ENCODE assay signal across 8 cellular contexts in genomic region chr2:60880988-60881932, GRCh38. TPM values are rescaled to one million over a fixed set of nuclear protein-coding genes. Genes with fewer than 3 reads are reported as not detected.
DNase-seq lines count a peak whose midpoint lies in the region; ATAC-seq and TF ChIP-seq lines count a peak whose summit lies in the region.

Gene REL, plus strand, starts transcription at chr2:60881574. Its CDS starts 267 bp downstream, at chr2:60881841.

- H3K36me3 Mint-ChIP-seq in CD4-positive, alpha-beta memory T cell: peaks cover 0 to 23% of the 10 kb centered on the region in 2 donors
- peaks cover 36% of the 10 kb centered on the region for H3K36me3 Mint-ChIP-seq in activated CD8-positive, alpha-beta T cell treated with anti-CD3 and anti-CD28 coated beads for 36 hours (ENCODE audit: low read depth)

- no peak for TF ChIP-seq CTCF in activated CD8-positive, alpha-beta T cell treated with anti-CD3 and anti-CD28 coated beads for 36 hours (IDR thresholded peaks at IDR 0.05)
- peak; percentile 24 for TF ChIP-seq CTCF in lower lobe of right lung (IDR thresholded peaks at IDR 0.05)

- peak within 1 kb of the TSS; percentile 92 to 100 (median 96) for H3K4me3 Mint-ChIP-seq in CD4-positive, alpha-beta memory T cell
- H3K4me3 Mint-ChIP-seq in activated CD8-positive, alpha-beta T cell treated with anti-CD3 and anti-CD28 coated beads for 36 hours: peak within 1 kb of the TSS; percentile 95

- peak within 1 kb of the TSS; percentile 100 for H3K27ac ChIP-seq in CD4-positive, alpha-beta memory T cell (ENCODE audit: low read depth, low read length)
- H3K27ac ChIP-seq in lower lobe of right lung: peak within 1 kb of the TSS; percentile 97

- peaks cover 0 to 1% (median 0%) of the 10 kb centered on the region in 8 donors for H3K9me3 Mint-ChIP-seq in CD4-positive, alpha-beta memory T cell
- no peaks in the 10 kb centered on the region for H3K9me3 Mint-ChIP-seq in activated CD8-positive, alpha-beta T cell treated with anti-CD3 and anti-CD28 coated beads for 36 hours

- peaks cover 32% of the 10 kb centered on the region for H3K4me1 ChIP-seq in CD4-positive, alpha-beta memory T cell (ENCODE audit: insufficient read depth, low read length)
- peaks cover 22% of the 10 kb centered on the region for H3K4me1 ChIP-seq in lower lobe of right lung

- peak; percentile 79 for ATAC-seq in GM19395 (IDR thresholded peaks at IDR 0.05; ENCODE audit: unreplicated experiment)
- ATAC-seq in HG03558 (IDR thresholded peaks at IDR 0.05; ENCODE audit: extremely low read depth, unreplicated experiment): peak; percentile 51
- peak; percentile 79 for ATAC-seq in activated CD8-positive, alpha-beta T cell treated with anti-CD3 and anti-CD28 coated beads for 36 hours
- peak; percentile 96 to 97 for ATAC-seq in lower lobe of right lung

- CTCF ChIA-PET in CD4-positive, alpha-beta memory T cell (lab: Charles Lee; ENCODE audit: partially characterized antibody): interaction anchor here (0.8 to 2.8 kb wide), 19 partner anchors 10 to 296 kb away, joined by 3 to 21 read pairs (median 3); no protein-coding TSS in a partner anchor
- CTCF ChIA-PET in activated CD8-positive, alpha-beta T cell treated with anti-CD3 and anti-CD28 coated beads for 36 hours (lab: Charles Lee): interaction anchor here (0.8 to 4.3 kb wide), 9 partner anchors 10 to 95 kb away, joined by 3 to 32 read pairs (median 3); no protein-coding TSS in a partner anchor

- H3K4me3 ChIP-seq in CD4-positive, alpha-beta memory T cell (ENCODE audit: low read length in 2 of 2): peak within 1 kb of the TSS; percentile 96 to 100
- peak within 1 kb of the TSS; percentile 75 for H3K4me3 ChIP-seq in lower lobe of right lung

- POLR2A ChIA-PET in CD4-positive, alpha-beta memory T cell (lab: Charles Lee; ENCODE audit: partially characterized antibody): interaction anchor here (0.5 to 4.3 kb wide), 32 partner anchors 9 to 973 kb away, joined by 3 to 99 read pairs (median 4); partner anchors contain the start of genes FAM161A, PAPOLG, PEX13 and PUS10
- POLR2A ChIA-PET in activated CD8-positive, alpha-beta T cell treated with anti-CD3 and anti-CD28 coated beads for 36 hours (lab: Charles Lee): interaction anchor here (0.8 to 3.5 kb wide), 19 partner anchors 10 to 656 kb away, joined by 3 to 31 read pairs (median 5); partner anchors contain the start of gene PEX13

- peak within 1 kb of the TSS; percentile 91 to 100 (median 99) for H3K27ac Mint-ChIP-seq in CD4-positive, alpha-beta memory T cell
- H3K27ac Mint-ChIP-seq in activated CD8-positive, alpha-beta T cell treated with anti-CD3 and anti-CD28 coated beads for 36 hours: peak within 1 kb of the TSS; percentile 97

- peaks cover 14 to 41% (median 30%) of the 10 kb centered on the region in 4 donors for H3K4me1 Mint-ChIP-seq in CD4-positive, alpha-beta memory T cell
- H3K4me1 Mint-ChIP-seq in activated CD8-positive, alpha-beta T cell treated with anti-CD3 and anti-CD28 coated beads for 36 hours (ENCODE audit: low read depth): peaks cover 25% of the 10 kb centered on the region

- no peaks in the 10 kb centered on the region for H3K9me3 ChIP-seq in CD4-positive, alpha-beta memory T cell (ENCODE audit: control insufficient read depth in 1 of 2, low read length in 2 of 2)
- H3K9me3 ChIP-seq in lower lobe of right lung: no peaks in the 10 kb centered on the region

- H3K27me3 Mint-ChIP-seq in CD4-positive, alpha-beta memory T cell: no peaks in the 10 kb centered on the region
- no peaks in the 10 kb centered on the region for H3K27me3 Mint-ChIP-seq in activated CD8-positive, alpha-beta T cell treated with anti-CD3 and anti-CD28 coated beads for 36 hours

- DNase-seq in CD4-positive, alpha-beta memory T cell: peak; percentile 88 to 91 (median 89)
- peak; percentile 70 for DNase-seq in NCI-H82 treated with DMSO at 0.1 percent for 48 hours (lab: John Stamatoyannopoulos, UW; ENCODE audit: unreplicated experiment)
- DNase-seq in activated CD8-positive, alpha-beta T cell treated with anti-CD3 and anti-CD28 coated beads for 36 hours: peak; percentile 96
- DNase-seq in ecto neural progenitor cell (ENCODE audit: low spot score): peak; percentile 94
- peak; percentile 96 for DNase-seq in lower lobe of right lung
- peak; percentile 74 to 87 (median 80) for DNase-seq in stimulated activated CD4-positive, alpha-beta T cell treated with anti-CD3 and anti-CD28 coated beads, TNF-alpha, amount 100 ng/mL, for 1 hour (ENCODE audit: low read depth in 3 of 3, low spot score in 1 of 3)

- no peaks in the 10 kb centered on the region for H3K27me3 ChIP-seq in CD4-positive, alpha-beta memory T cell (ENCODE audit: insufficient read depth, low read length)
- no peaks in the 10 kb centered on the region for H3K27me3 ChIP-seq in lower lobe of right lung (ENCODE audit: low read depth)

- H3K36me3 ChIP-seq in CD4-positive, alpha-beta memory T cell (ENCODE audit: insufficient read depth, low read length): no peaks in the 10 kb centered on the region
- no peaks in the 10 kb centered on the region for H3K36me3 ChIP-seq in lower lobe of right lung

- intact Hi-C loops in CD4-positive, alpha-beta memory T cell (cut with micrococcal nuclease): loop anchor here (1.0 to 10.0 kb wide), 8 partner anchors 13 to 656 kb away; partner anchors contain the start of genes PAPOLG, USP34 and XPO1
- intact Hi-C loops in activated CD8-positive, alpha-beta T cell treated with anti-CD3 and anti-CD28 coated beads for 36 hours (cut with micrococcal nuclease): loop anchor here (2.0 to 10.0 kb wide), 2 partner anchors 62 to 114 kb away; no protein-coding TSS in a partner anchor
- intact Hi-C loops in lower lobe of right lung (cut with DNase I): no loop called here

RNA-seq across cellular contexts. Expression of gene REL, which starts in this region (rescaled TPM):
- 10 to 100 TPM; 26.5 to 28.0 TPM for total RNA-seq in CD4-positive, alpha-beta memory T cell
- 10 to 100 TPM in 1 of 2 donors, 1 to 10 TPM in 1; 3.8 to 12.3 TPM for polyA plus RNA-seq in CD4-positive, alpha-beta memory T cell
- 10 to 100 TPM; 84.7 to 85.3 TPM for total RNA-seq in activated CD8-positive, alpha-beta T cell treated with anti-CD3 and anti-CD28 coated beads for 36 hours
- total RNA-seq in lower lobe of right lung: 33.6 TPM

Comparison
In these comparisons a context has a peak if more than half of its experiments do, and no peak if none do; other contexts are left out.
1. Peak in every context shown above with its lines: DNase-seq, ATAC-seq, H3K4me3 ChIP-seq and H3K27ac ChIP-seq.